9 cellular contexts compared by ENCODE assay signal in genomic region chr14:61526405-61527312, GRCh38.
DNase-seq lines count a peak whose midpoint lies in the region; ATAC-seq and TF ChIP-seq lines count a peak whose summit lies in the region.
"Had no signal": no experiment of that assay in that cellular context is flagged by ENCODE, and none has a peak within 500 bp of the region (broad histone marks: within the 10 kb centered on the region; RNA-seq: fewer than 3 reads in every experiment).

No MANE protein-coding gene starts in this region.

- H3K4me1 ChIP-seq in duodenal mucosa (ENCODE audit: control insufficient read depth in 1 of 2, insufficient read depth in 2 of 2, low read length in 2 of 2), result peaks cover 57 to 64% of the 10 kb centered on the region in 2 donors
- H3K4me1 ChIP-seq in neutrophil (ENCODE audit: control insufficient read depth in 1 of 2, insufficient read depth in 1 of 2, low read depth in 1 of 2, low read length in 1 of 2), result peaks cover 33% of the 10 kb centered on the region in 2 experiments

- H3K9ac ChIP-seq in duodenal mucosa (ENCODE audit: low read depth in 1 of 2, low read length in 2 of 2), result peak overlapping the region in 1 of 2 donors; percentile 12

- no peaks in the 10 kb centered on the region for H3K9me3 ChIP-seq in duodenal mucosa (ENCODE audit: control insufficient read depth in 1 of 2, low read length in 2 of 2)
- no peaks in the 10 kb centered on the region for H3K9me3 ChIP-seq in neutrophil
- H3K9me3 ChIP-seq: sigmoid colon had no signal

- H3K27me3 ChIP-seq in duodenal mucosa (ENCODE audit: control insufficient read depth in 1 of 2, insufficient read depth in 2 of 2, low read length in 2 of 2) (no peaks in the 10 kb centered on the region), neutrophil (no peaks in the 10 kb centered on the region)
- H3K27me3 ChIP-seq: sigmoid colon had no signal

- H3K36me3 ChIP-seq in duodenal mucosa (ENCODE audit: control insufficient read depth in 1 of 2, insufficient read depth in 2 of 2, low read length in 2 of 2), result no peaks in the 10 kb centered on the region
- H3K36me3 ChIP-seq in neutrophil, result no peaks in the 10 kb centered on the region
- H3K36me3 ChIP-seq: sigmoid colon had no signal

- ATAC-seq in GM21576 (IDR thresholded peaks at IDR 0.05; ENCODE audit: unreplicated experiment), result no peak

- peak overlapping the region; percentile 11 to 13 for H3K4me3 ChIP-seq in duodenal mucosa (ENCODE audit: low read depth in 1 of 2, low read length in 2 of 2)
- H3K4me3 ChIP-seq in neutrophil (ENCODE audit: low read depth in 1 of 2, low read length in 1 of 2), result no peak overlapping the region
- H3K4me3 ChIP-seq: sigmoid colon had no signal

- peak; percentile 35 for DNase-seq in COLO668 (lab: John Stamatoyannopoulos, UW; ENCODE audit: unreplicated experiment)
- peak; percentile 17 for DNase-seq in NCI-H510A (lab: John Stamatoyannopoulos, UW)
- DNase-seq in NCI-H2171 (lab: John Stamatoyannopoulos, UW), result no peak
- no peak for DNase-seq in Kasumi-1 (lab: John Stamatoyannopoulos, UW)
- no peak for DNase-seq in medulla oblongata (ENCODE audit: extremely low spot score)
- DNase-seq: sigmoid colon had no signal

- TF ChIP-seq CTCF in neutrophil (IDR thresholded peaks at IDR 0.05), result no peak

- H3K27ac ChIP-seq in duodenal mucosa (ENCODE audit: low read depth, low read length) (peak overlapping the region; percentile 17), neutrophil (peak overlapping the region; percentile 66)

Comparison
In these comparisons a context has a peak if more than half of its experiments do, and no peak if none do; other contexts are left out.
1. DNase-seq: peak in COLO668 (single experiment) and NCI-H510A (single experiment); none in NCI-H2171 (single experiment), Kasumi-1 (0 of 2) and medulla oblongata (single experiment).
2. H3K4me3 ChIP-seq: peak in duodenal mucosa (2 of 2); none in neutrophil (0 of 2).